In the genomic region with DNA sequence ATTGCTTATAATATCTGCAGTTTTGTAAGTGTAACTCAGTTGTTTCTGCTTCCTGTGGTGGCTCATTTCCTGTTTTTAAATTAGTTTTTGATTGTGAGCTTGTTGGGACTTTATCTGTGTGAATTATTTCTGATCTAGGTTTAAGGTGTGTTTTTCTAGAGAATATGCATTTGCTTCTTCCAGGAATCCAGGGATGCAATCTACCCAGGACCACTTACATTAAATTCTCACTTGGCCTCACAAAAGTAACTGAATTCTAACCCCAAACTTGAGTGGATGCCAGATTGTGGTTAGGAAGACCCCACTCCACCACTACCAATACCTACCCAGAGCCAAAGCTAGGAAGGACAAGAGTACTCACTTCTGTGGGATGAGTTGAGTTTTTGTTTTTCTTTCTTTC, we compare ENCODE assay signal across 9 cellular contexts. TPM values are rescaled to one million over a fixed set of nuclear protein-coding genes. Genes with fewer than 3 reads are reported as not detected.
A peak's percentile ranks its signal among the peaks of the same experiment; 100 is the strongest.
DNase-seq lines count a peak whose midpoint lies in the region; ATAC-seq, FAIRE-seq and TF ChIP-seq lines count a peak whose summit lies in the region.
"Had no signal": no experiment of that assay in that cellular context is flagged by ENCODE, and none has a peak within 500 bp of the region (broad histone marks: within the 10 kb centered on the region; RNA-seq: fewer than 3 reads in every experiment).

No MANE protein-coding gene starts in this region.

- TF ChIP-seq POLR2A in endothelial cell of umbilical vein (IDR thresholded peaks at IDR 0.05; ENCODE audit: low read depth, low read length): no peak
- no peak for TF ChIP-seq POLR2A in vagina (IDR thresholded peaks at IDR 0.05)

- no peaks in the 10 kb centered on the region for H3K9me3 Mint-ChIP-seq in IgD-negative memory B cell

- TF ChIP-seq CTCF in right atrium auricular region (IDR thresholded peaks at IDR 0.05): no peak
- TF ChIP-seq CTCF in endothelial cell of umbilical vein (IDR thresholded peaks at IDR 0.05; ENCODE audit: extremely low read depth in 1 of 2, insufficient read depth in 1 of 2, low read depth in 1 of 2, low read length in 2 of 2): no peak
- TF ChIP-seq CTCF in vagina (IDR thresholded peaks at IDR 0.05): no peak
- TF ChIP-seq CTCF in GM20000 (IDR thresholded peaks at IDR 0.05; ENCODE audit: extremely low read depth, missing control alignments): no peak

- peaks cover 5% of the 10 kb centered on the region for H3K36me3 ChIP-seq in right atrium auricular region
- peaks cover 0 to 5% of the 10 kb centered on the region in 2 experiments for H3K36me3 ChIP-seq in endothelial cell of umbilical vein (ENCODE audit: control insufficient read depth in 2 of 2, extremely low read depth in 1 of 2, insufficient read depth in 2 of 2, low read length in 2 of 2)
- H3K36me3 ChIP-seq in vagina: no peaks in the 10 kb centered on the region

- no peaks in the 10 kb centered on the region for H3K27me3 Mint-ChIP-seq in IgD-negative memory B cell

- H3K79me2 ChIP-seq in endothelial cell of umbilical vein (ENCODE audit: control insufficient read depth, insufficient read depth, low read length): peaks cover 36% of the 10 kb centered on the region

- BruUV-seq in endothelial cell of umbilical vein (replicated peaks; lab: Mats Ljungman, UMichigan): TSS peak; percentile 8

- no peaks in the 10 kb centered on the region for H4K20me1 ChIP-seq in endothelial cell of umbilical vein (replicated peaks; ENCODE audit: control insufficient read depth, extremely low read depth, insufficient read depth, low read length)

- H3K9me3 ChIP-seq in right atrium auricular region: no peaks in the 10 kb centered on the region
- H3K9me3 ChIP-seq in endothelial cell of umbilical vein (replicated peaks; ENCODE audit: control insufficient read depth, insufficient read depth, low read length): no peaks in the 10 kb centered on the region
- H3K9me3 ChIP-seq in vagina: no peaks in the 10 kb centered on the region

- ATAC-seq in Right ventricle myocardium superior (ENCODE audit: poor library complexity): no peak

- DNase-seq in right atrium auricular region (ENCODE audit: low spot score) (no peak), Right ventricle myocardium superior (no peak), endothelial cell of umbilical vein (ENCODE audit: low read depth, low spot score) (peak; percentile 33), vagina (ENCODE audit: extremely low spot score in 2 of 2) (no peak), GM20000 (ENCODE audit: low spot score) (no peak), AG08396 (ENCODE audit: low spot score) (no peak), KG1 (lab: John Stamatoyannopoulos, UW) (no peak)
- DNase-seq: stimulated activated CD4-positive, alpha-beta T cell treated with anti-CD3 and anti-CD28 coated beads, Interleukin-12 subunit alpha, Interleukin-12 subunit beta, amount 100 ng/mL, for 4 hours had no signal

- H3K4me3 ChIP-seq in right atrium auricular region (no peak overlapping the region), endothelial cell of umbilical vein (replicated peaks in 1 of 3; ENCODE audit: insufficient read depth in 1 of 3, low read depth in 1 of 3, low read length in 3 of 3) (peak overlapping the region in 1 of 3 experiments; percentile 11), vagina (no peak overlapping the region)

- peak overlapping the region; percentile 33 to 96 (median 87) for H3K27ac Mint-ChIP-seq in IgD-negative memory B cell

- dilution Hi-C loops in endothelial cell of umbilical vein (cut with MboI; ENCODE audit: extremely low pct_ligation_motif_present, low sequenced_read_pairs): no loop called here

- CTCF ChIA-PET in endothelial cell of umbilical vein (lab: Charles Lee): interaction anchor here (0.7 to 0.8 kb wide), 2 partner anchors 13 to 219 kb away, joined by 3 to 4 read pairs; no protein-coding TSS in a partner anchor

- H3K4me3 Mint-ChIP-seq in IgD-negative memory B cell: peak overlapping the region; percentile 76 to 91 (median 82)

- intact Hi-C loops in Right ventricle myocardium superior (cut with DNase I): no loop called here
- intact Hi-C loops in endothelial cell of umbilical vein (cut with micrococcal nuclease): loop anchor here (2.0 kb wide), 1 partner anchor 49 kb away; the partner anchor contains the start of gene GNPNAT1
- intact Hi-C loops in vagina (cut with DNase I): no loop called here

- H3K9ac ChIP-seq in endothelial cell of umbilical vein (replicated peaks; ENCODE audit: extremely low read depth, insufficient read depth, low read length): peak overlapping the region; percentile 8

- H3K4me1 Mint-ChIP-seq in IgD-negative memory B cell: peaks cover 28 to 35% (median 34%) of the 10 kb centered on the region in 3 donors

- H3K27ac ChIP-seq in right atrium auricular region (peak overlapping the region; percentile 13 to 54), endothelial cell of umbilical vein (ENCODE audit: insufficient read depth, low read depth, low read length) (peak overlapping the region; percentile 82), vagina (peak overlapping the region; percentile 28)

- POLR2A ChIA-PET in endothelial cell of umbilical vein (lab: Charles Lee): interaction anchor here (0.6 kb wide), 1 partner anchor 25 kb away, joined by 3 read pairs; no protein-coding TSS in a partner anchor

- peak overlapping the region; percentile 86 for H3K4me2 ChIP-seq in endothelial cell of umbilical vein (ENCODE audit: insufficient read depth, low read length)

- H2AFZ ChIP-seq in endothelial cell of umbilical vein (ENCODE audit: low read depth, low read length): peak overlapping the region; percentile 2

- H3K36me3 Mint-ChIP-seq in IgD-negative memory B cell: peaks cover 12% of the 10 kb centered on the region

- H3K9me1 ChIP-seq in endothelial cell of umbilical vein (replicated peaks; ENCODE audit: control insufficient read depth, extremely low read depth, insufficient read depth, low read length): peaks cover 2% of the 10 kb centered on the region

- peak; percentile 67 for FAIRE-seq in endothelial cell of umbilical vein (lab: Jason Lieb, UNC)

- H3K27me3 ChIP-seq in right atrium auricular region (no peaks in the 10 kb centered on the region), endothelial cell of umbilical vein (ENCODE audit: control insufficient read depth in 2 of 2, insufficient read depth in 2 of 2, low read length in 2 of 2) (no peaks in the 10 kb centered on the region), vagina (no peaks in the 10 kb centered on the region)

- peaks cover 0 to 14% of the 10 kb centered on the region in 2 donors for H3K4me1 ChIP-seq in right atrium auricular region
- H3K4me1 ChIP-seq in endothelial cell of umbilical vein (ENCODE audit: control insufficient read depth, extremely low read depth, insufficient read depth, low read length): peaks cover 25% of the 10 kb centered on the region
- H3K4me1 ChIP-seq in vagina: peaks cover 31% of the 10 kb centered on the region

RNA-seq across cellular contexts. Expression of gene STYX, which starts 11.9 kb away (rescaled TPM):
- 10 to 100 TPM in 1 of 2 donors, 1 to 10 TPM in 1; 8.7 to 16.0 TPM for total RNA-seq in right atrium auricular region
- total RNA-seq in Right ventricle myocardium superior: 11.8 TPM
- polyA plus RNA-seq in IgD-negative memory B cell: 14.1 TPM
- 21.0 and 21.3 TPM in 2 replicates for total RNA-seq in endothelial cell of umbilical vein
- 5.3 and 6.2 TPM in 2 replicates for polyA plus RNA-seq in endothelial cell of umbilical vein
- polyA plus RNA-seq in endothelial cell of umbilical vein (2011; cell fraction: cytosol; rRNA removed): 6.3 and 6.4 TPM in 2 replicates
- polyA plus RNA-seq in endothelial cell of umbilical vein (2011; cell fraction: nucleus; rRNA removed): 4.8 and 5.8 TPM in 2 replicates
- 7.6 and 10.4 TPM in 2 replicates for polyA plus RNA-seq in endothelial cell of umbilical vein (2012)
- 8.6 and 9.2 TPM in 2 replicates for polyA minus RNA-seq in endothelial cell of umbilical vein
- polyA minus RNA-seq in endothelial cell of umbilical vein (2011; cell fraction: cytosol; rRNA and poly(A)+ RNA removed): 6.2 TPM
- polyA minus RNA-seq in endothelial cell of umbilical vein (2011; cell fraction: nucleus; rRNA and poly(A)+ RNA removed): 5.6 and 7.6 TPM in 2 replicates
- 11.5 TPM for total RNA-seq in vagina

RNA-seq across cellular contexts. Expression of gene PSMC6, which starts 34.9 kb away (rescaled TPM):
- total RNA-seq in right atrium auricular region: 10 to 100 TPM; 60.1 to 77.4 TPM
- 70.0 TPM for total RNA-seq in Right ventricle myocardium superior
- polyA plus RNA-seq in IgD-negative memory B cell: 56.2 TPM
- 92.1 and 103 TPM in 2 replicates for total RNA-seq in endothelial cell of umbilical vein
- 25.9 and 44.0 TPM in 2 replicates for polyA plus RNA-seq in endothelial cell of umbilical vein
- polyA plus RNA-seq in endothelial cell of umbilical vein (2011; cell fraction: cytosol; rRNA removed): 50.7 and 56.9 TPM in 2 replicates
- 103 and 160 TPM in 2 replicates for polyA plus RNA-seq in endothelial cell of umbilical vein (2011; cell fraction: nucleus; rRNA removed)
- polyA plus RNA-seq in endothelial cell of umbilical vein (2012): 64.9 and 104 TPM in 2 replicates
- polyA minus RNA-seq in endothelial cell of umbilical vein: 58.7 and 75.2 TPM in 2 replicates
- polyA minus RNA-seq in endothelial cell of umbilical vein (2011; cell fraction: cytosol; rRNA and poly(A)+ RNA removed): 47.8 TPM
- polyA minus RNA-seq in endothelial cell of umbilical vein (2011; cell fraction: nucleus; rRNA and poly(A)+ RNA removed): 97.6 and 149 TPM in 2 replicates
- 49.6 TPM for total RNA-seq in vagina

RNA-seq across cellular contexts. Expression of gene ERO1A, which starts 46.5 kb away (rescaled TPM):
- total RNA-seq in right atrium auricular region (10 to 100 TPM; 11.3 to 12.2 TPM), Right ventricle myocardium superior (14.1 TPM), endothelial cell of umbilical vein (71.4 and 76.8 TPM in 2 replicates), vagina (50.6 TPM)
- polyA plus RNA-seq in IgD-negative memory B cell (23.6 TPM), endothelial cell of umbilical vein (17.0 and 20.7 TPM in 2 replicates)
- polyA plus RNA-seq in endothelial cell of umbilical vein (2011; cell fraction: cytosol; rRNA removed): 23.5 and 24.0 TPM in 2 replicates
- polyA plus RNA-seq in endothelial cell of umbilical vein (2011; cell fraction: nucleus; rRNA removed): 19.1 and 23.8 TPM in 2 replicates
- polyA plus RNA-seq in endothelial cell of umbilical vein (2012): 25.9 and 36.8 TPM in 2 replicates
- polyA minus RNA-seq in endothelial cell of umbilical vein: 16.6 and 25.3 TPM in 2 replicates
- polyA minus RNA-seq in endothelial cell of umbilical vein (2011; cell fraction: cytosol; rRNA and poly(A)+ RNA removed): 24.3 TPM
- polyA minus RNA-seq in endothelial cell of umbilical vein (2011; cell fraction: nucleus; rRNA and poly(A)+ RNA removed): 19.1 and 28.9 TPM in 2 replicates

RNA-seq across cellular contexts. Expression of gene GNPNAT1, which starts 49.5 kb away (rescaled TPM):
- total RNA-seq in right atrium auricular region (1 to 10 TPM; 5.9 to 9.3 TPM), Right ventricle myocardium superior (5.8 TPM), endothelial cell of umbilical vein (38.2 and 38.9 TPM in 2 replicates), vagina (11.5 TPM)
- polyA plus RNA-seq in IgD-negative memory B cell (12.6 TPM), endothelial cell of umbilical vein (15.9 and 18.7 TPM in 2 replicates)
- polyA plus RNA-seq in endothelial cell of umbilical vein (2011; cell fraction: cytosol; rRNA removed): 19.0 and 22.3 TPM in 2 replicates
- 8.3 and 10.2 TPM in 2 replicates for polyA plus RNA-seq in endothelial cell of umbilical vein (2011; cell fraction: nucleus; rRNA removed)
- 20.6 and 40.9 TPM in 2 replicates for polyA plus RNA-seq in endothelial cell of umbilical vein (2012)
- polyA minus RNA-seq in endothelial cell of umbilical vein: 16.1 and 17.3 TPM in 2 replicates
- 32.1 TPM for polyA minus RNA-seq in endothelial cell of umbilical vein (2011; cell fraction: cytosol; rRNA and poly(A)+ RNA removed)
- 6.9 and 12.0 TPM in 2 replicates for polyA minus RNA-seq in endothelial cell of umbilical vein (2011; cell fraction: nucleus; rRNA and poly(A)+ RNA removed)

Comparison
In these comparisons a context has a peak if more than half of its experiments do, and no peak if none do; other contexts are left out.
1. H3K27ac ChIP-seq: peak in every context shown above with its lines; median percentile 82 in endothelial cell of umbilical vein; 34 in right atrium auricular region; 28 in vagina.